ENCODE assay signal across 20 cellular contexts in the genomic region with DNA sequence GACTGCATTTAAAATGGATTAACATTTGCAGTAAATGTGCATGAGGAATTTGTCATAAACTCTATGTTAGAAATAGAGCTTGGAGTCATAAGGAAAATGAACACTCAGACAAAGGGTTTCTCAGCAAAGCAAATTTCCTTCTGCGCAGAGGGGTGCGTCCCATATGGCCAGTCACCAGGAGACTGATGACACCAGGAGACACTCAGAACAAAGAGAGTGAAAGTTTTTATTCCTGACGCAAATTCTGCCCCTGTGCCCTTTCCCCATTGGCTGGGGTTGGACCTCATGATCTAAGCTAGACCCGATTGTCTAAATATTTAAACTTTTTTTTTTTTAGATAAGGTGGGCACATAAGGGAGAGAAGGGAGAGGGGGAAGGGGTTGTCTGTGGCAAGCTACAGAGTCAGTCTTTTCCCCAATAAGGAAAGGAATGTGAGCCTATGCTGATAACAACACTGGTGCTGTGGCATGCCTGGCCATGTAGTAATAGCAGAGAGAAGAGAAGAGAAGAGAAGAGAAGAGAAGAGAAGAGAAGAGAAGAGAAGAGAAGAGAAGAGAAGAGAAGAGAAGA.
"Had no signal": no experiment of that assay in that cellular context is flagged by ENCODE, and none has a peak within 500 bp of the region (broad histone marks: within the 10 kb centered on the region; RNA-seq: fewer than 3 reads in every experiment).

No MANE protein-coding gene starts in this region.

- H3K27ac ChIP-seq: breast epithelium, dorsolateral prefrontal cortex, skin epidermis, upper lobe of right lung had no signal

- H3K4me3 ChIP-seq: breast epithelium, dorsolateral prefrontal cortex, skin epidermis, upper lobe of right lung had no signal

- ATAC-seq: activated CD8-positive, alpha-beta T cell treated with anti-CD3 and anti-CD28 coated beads, Interleukin-2, amount 10 ng/mL, durations not matched to agents 7 days and 5 days; activated T-cell treated with anti-CD3 and anti-CD28 coated beads, Interleukin-2, amount 50 U/mL, for 72 hours; left colon; natural killer cell; upper lobe of right lung had no signal

- H3K4me1 Mint-ChIP-seq: activated CD4-positive, alpha-beta T cell treated with anti-CD3 and anti-CD28 coated beads, Interleukin-2, amount 10 ng/mL, durations not matched to agents 24 days and 14 days; activated naive CD8-positive, alpha-beta T cell treated with anti-CD3 and anti-CD28 coated beads, Interleukin-2, amount 10 ng/mL, durations not matched to agents 7 days and 5 days; immature natural killer cell; natural killer cell had no signal

- H3K36me3 Mint-ChIP-seq: activated naive CD8-positive, alpha-beta T cell treated with anti-CD3 and anti-CD28 coated beads, Interleukin-2, amount 10 ng/mL, durations not matched to agents 7 days and 5 days had no signal

- H3K36me3 ChIP-seq: upper lobe of right lung had no signal

- H3K27ac Mint-ChIP-seq: activated CD4-positive, alpha-beta T cell treated with anti-CD3 and anti-CD28 coated beads, Interleukin-2, amount 10 ng/mL, durations not matched to agents 24 days and 14 days; activated CD8-positive, alpha-beta T cell treated with anti-CD3 and anti-CD28 coated beads, Interleukin-2, amount 10 ng/mL, durations not matched to agents 7 days and 5 days; activated naive CD8-positive, alpha-beta T cell treated with anti-CD3 and anti-CD28 coated beads, Interleukin-2, amount 10 ng/mL, durations not matched to agents 7 days and 5 days; activated T-cell treated with anti-CD3 and anti-CD28 coated beads, Interleukin-2, amount 50 U/mL, for 72 hours; immature natural killer cell; natural killer cell; T-helper 2 cell treated with Interferon-gamma antibody and Interleukin-4, amounts not matched to agents 5 μg/mL and 100 μg/mL, for 36 hours had no signal

- DNase-seq: activated CD4-positive, alpha-beta T cell treated with anti-CD3 and anti-CD28 coated beads, Interleukin-2, amount 10 ng/mL, durations not matched to agents 24 days and 14 days; activated CD4-positive, CD25-positive, alpha-beta regulatory T cell; activated CD8-positive, alpha-beta memory T cell treated with anti-CD3 and anti-CD28 coated beads, Interleukin-2, amount 50 U/mL, for 4 hours; activated CD8-positive, alpha-beta T cell treated with anti-CD3 and anti-CD28 coated beads, Interleukin-2, amount 10 ng/mL, durations not matched to agents 7 days and 5 days; activated gamma-delta T cell treated with Interleukin-2 at 50 U/mL for 16 hours; activated naive CD8-positive, alpha-beta T cell treated with anti-CD3 and anti-CD28 coated beads, Interleukin-2, amount 10 ng/mL, durations not matched to agents 7 days and 5 days; activated T-cell treated with anti-CD3 and anti-CD28 coated beads, Interleukin-2, amount 50 U/mL, for 72 hours; dorsolateral prefrontal cortex; immature natural killer cell; left colon; natural killer cell; nucleus accumbens; posterior cingulate gyrus; stimulated activated CD4-positive, alpha-beta T cell treated with anti-CD3 and anti-CD28 coated beads, Interleukin-4, amount 100 ng/mL, for 4 hours; stimulated activated CD8-positive, alpha-beta memory T cell treated with anti-CD3 and anti-CD28 coated beads, Interleukin-4, amount 100 ng/mL, for 48 hours; stimulated activated naive CD4-positive, alpha-beta T cell treated with Interleukin-2 at 50 U/mL for 16 hours; upper lobe of right lung had no signal

- H3K4me1 ChIP-seq: breast epithelium, upper lobe of right lung had no signal

- H3K9me3 ChIP-seq: breast epithelium, upper lobe of right lung had no signal

- H3K27me3 ChIP-seq: breast epithelium, dorsolateral prefrontal cortex, upper lobe of right lung had no signal

- H3K27me3 Mint-ChIP-seq: activated CD4-positive, alpha-beta T cell treated with anti-CD3 and anti-CD28 coated beads, Interleukin-2, amount 10 ng/mL, durations not matched to agents 24 days and 14 days; activated naive CD8-positive, alpha-beta T cell treated with anti-CD3 and anti-CD28 coated beads, Interleukin-2, amount 10 ng/mL, durations not matched to agents 7 days and 5 days had no signal

- H3K4me3 Mint-ChIP-seq: activated CD4-positive, alpha-beta T cell treated with anti-CD3 and anti-CD28 coated beads, Interleukin-2, amount 10 ng/mL, durations not matched to agents 24 days and 14 days; activated CD8-positive, alpha-beta T cell treated with anti-CD3 and anti-CD28 coated beads, Interleukin-2, amount 10 ng/mL, durations not matched to agents 7 days and 5 days; activated naive CD8-positive, alpha-beta T cell treated with anti-CD3 and anti-CD28 coated beads, Interleukin-2, amount 10 ng/mL, durations not matched to agents 7 days and 5 days; activated T-cell treated with anti-CD3 and anti-CD28 coated beads, Interleukin-2, amount 50 U/mL, for 72 hours; immature natural killer cell; natural killer cell; T-helper 2 cell treated with Interferon-gamma antibody and Interleukin-4, amounts not matched to agents 5 μg/mL and 100 μg/mL, for 36 hours had no signal
